ENCODE assay signal across 15 cellular contexts in the genomic region with DNA sequence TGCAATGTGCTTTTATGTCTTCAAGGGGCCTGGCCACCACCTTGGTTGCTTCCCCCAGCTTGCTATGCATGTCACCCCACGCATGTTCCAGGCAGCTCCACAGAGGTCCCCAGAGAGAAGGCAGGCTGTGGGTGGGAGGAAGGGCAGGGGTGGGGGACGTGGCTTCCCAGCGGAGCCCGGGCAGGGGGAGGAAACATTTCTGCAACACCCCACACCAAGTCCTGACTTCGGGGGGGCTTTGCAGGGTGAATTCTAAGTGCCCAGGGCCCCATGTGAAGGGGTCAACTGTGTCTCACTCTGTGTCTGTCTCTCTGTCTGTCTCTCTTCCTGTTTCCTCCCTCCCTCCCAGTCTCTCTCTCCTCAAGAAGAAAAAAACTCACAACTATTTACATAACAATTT. TPM values are rescaled to one million over a fixed set of nuclear protein-coding genes. Genes with fewer than 3 reads are reported as not detected.
A peak's percentile ranks its signal among the peaks of the same experiment; 100 is the strongest.
DNase-seq lines count a peak whose midpoint lies in the region; ATAC-seq, FAIRE-seq and TF ChIP-seq lines count a peak whose summit lies in the region.
"Had no signal": no experiment of that assay in that cellular context is flagged by ENCODE, and none has a peak within 500 bp of the region (broad histone marks: within the 10 kb centered on the region; RNA-seq: fewer than 3 reads in every experiment).

No MANE protein-coding gene starts in this region.

- H3K27ac ChIP-seq in fibroblast of lung (ENCODE audit: insufficient read depth, low read length) (no peak overlapping the region), A673 (ENCODE audit: low read depth, low read length, poor library complexity, severe bottlenecking) (no peak overlapping the region)
- H3K27ac ChIP-seq: psoas muscle had no signal

- no peaks in the 10 kb centered on the region for H3K9me3 ChIP-seq in fibroblast of lung (ENCODE audit: control insufficient read depth, insufficient read depth, low read depth, low read length)
- no peaks in the 10 kb centered on the region for H3K9me3 ChIP-seq in A673 (ENCODE audit: low read depth, low read length, poor library complexity, severe bottlenecking)
- H3K9me3 ChIP-seq: psoas muscle had no signal

- no peaks in the 10 kb centered on the region for H3K36me3 Mint-ChIP-seq in mesothelial cell of epicardium
- H3K36me3 Mint-ChIP-seq: activated naive CD8-positive, alpha-beta T cell; memory B cell had no signal

- H3K36me3 ChIP-seq in fibroblast of lung (ENCODE audit: control insufficient read depth, insufficient read depth, low read length) (no peaks in the 10 kb centered on the region), A673 (ENCODE audit: insufficient read depth, low read length, poor library complexity, severe bottlenecking) (no peaks in the 10 kb centered on the region)

- TF ChIP-seq CTCF in fibroblast of lung (conservative IDR thresholded peaks at IDR 0.05 in 1 of 2, IDR thresholded peaks at IDR 0.05 in 1 of 2; ENCODE audit: low read depth in 1 of 2, low read length in 2 of 2) (no peak), mesothelial cell of epicardium (IDR thresholded peaks at IDR 0.05; ENCODE audit: unreplicated experiment) (no peak), A673 (conservative IDR thresholded peaks at IDR 0.05; ENCODE audit: low read depth, low read length) (no peak)

- H3K4me2 ChIP-seq in fibroblast of lung (ENCODE audit: extremely low read depth, insufficient read depth, low read length), result peak overlapping the region; percentile 44

- H3K9ac ChIP-seq in fibroblast of lung (ENCODE audit: insufficient read depth, low read length), result no peak overlapping the region

- no peak overlapping the region for H3K4me3 ChIP-seq in fibroblast of lung (replicated peaks in 1 of 4; ENCODE audit: control extremely low read depth in 1 of 4, insufficient read depth in 1 of 4, low read depth in 3 of 4, low read length in 4 of 4)
- H3K4me3 ChIP-seq in A673 (ENCODE audit: low read depth, low read length, poor library complexity, severe bottlenecking), result no peak overlapping the region
- H3K4me3 ChIP-seq: psoas muscle had no signal

- BruUV-seq in A673 (replicated peaks; lab: Mats Ljungman, UMichigan), result no TSS peak

- ATAC-seq in Right ventricle myocardium inferior (peak; percentile 22), GM21528 (IDR thresholded peaks at IDR 0.05; ENCODE audit: low FRiP score, unreplicated experiment) (no peak)
- ATAC-seq: psoas muscle had no signal

- H3K4me3 Mint-ChIP-seq in mesothelial cell of epicardium, result peak overlapping the region; percentile 30
- H3K4me3 Mint-ChIP-seq: activated naive CD8-positive, alpha-beta T cell; memory B cell had no signal

- H3K79me2 ChIP-seq in fibroblast of lung (ENCODE audit: control insufficient read depth, insufficient read depth, low read length), result no peaks in the 10 kb centered on the region

- TF ChIP-seq POLR2A in H54 (IDR thresholded peaks at IDR 0.05; ENCODE audit: low read depth, low read length), result no peak

- no peak for FAIRE-seq in H54 (lab: Jason Lieb, UNC)
- FAIRE-seq: GM18507 had no signal

- peaks cover 14% of the 10 kb centered on the region for H3K4me1 Mint-ChIP-seq in mesothelial cell of epicardium

- POLR2A ChIA-PET in A673 (lab: Charles Lee; ENCODE audit: low non-redundant PET), result no interaction called here

- intact Hi-C loops in Right ventricle myocardium inferior (cut with DNase I) (no loop called here), cardiac septum (cut with DNase I) (no loop called here), A673 (cut with micrococcal nuclease; ENCODE audit: unreplicated experiment) (no loop called here)

- DNase-seq in Right ventricle myocardium inferior (ENCODE audit: missing footprints), result no peak
- DNase-seq in cardiac septum (ENCODE audit: low spot score), result no peak
- peak in 1 of 2 donors; percentile 48 for DNase-seq in fibroblast of lung (ENCODE audit: low read depth in 2 of 2)
- no peak for DNase-seq in mesothelial cell of epicardium (ENCODE audit: low spot score in 2 of 2, unreplicated experiment in 2 of 2)
- DNase-seq in H54 (ENCODE audit: insufficient read length, low spot score), result no peak
- no peak for DNase-seq in occipital lobe (lab: John Stamatoyannopoulos, UW)
- no peak for DNase-seq in A673 (ENCODE audit: low spot score)
- DNase-seq: OCI-M1, psoas muscle, substantia nigra, T-helper 9 cell had no signal

- no peaks in the 10 kb centered on the region for H3K27me3 Mint-ChIP-seq in mesothelial cell of epicardium (ENCODE audit: low read depth)

- H3K27me3 ChIP-seq in fibroblast of lung (ENCODE audit: control insufficient read depth, insufficient read depth, low read length) (peaks cover 3% of the 10 kb centered on the region), A673 (replicated peaks; ENCODE audit: insufficient read depth, low read depth, low read length, poor library complexity) (no peaks in the 10 kb centered on the region)

- H3K4me1 ChIP-seq in fibroblast of lung (ENCODE audit: control insufficient read depth, extremely low read depth, insufficient read depth, low read length) (peaks cover 18% of the 10 kb centered on the region), A673 (ENCODE audit: insufficient read depth, low read length, poor library complexity, severe bottlenecking) (peaks cover 13% of the 10 kb centered on the region)

- H3K9me3 Mint-ChIP-seq in mesothelial cell of epicardium, result no peaks in the 10 kb centered on the region
- H3K9me3 Mint-ChIP-seq: memory B cell had no signal

- peak overlapping the region; percentile 83 for H3K27ac Mint-ChIP-seq in mesothelial cell of epicardium
- H3K27ac Mint-ChIP-seq: activated naive CD8-positive, alpha-beta T cell; memory B cell had no signal

- CTCF ChIA-PET in A673 (lab: Charles Lee), result interaction anchor here (0.6 kb wide), 1 partner anchor 848 kb away, joined by 4 read pairs; no protein-coding TSS in a partner anchor

- no peaks in the 10 kb centered on the region for H4K20me1 ChIP-seq in fibroblast of lung (ENCODE audit: control insufficient read depth, extremely low read depth, insufficient read depth, low read length)

- H2AFZ ChIP-seq in fibroblast of lung (ENCODE audit: low read length), result peak overlapping the region; percentile 49

RNA-seq across cellular contexts. Expression of a gene that starts 39.6 kb away (rescaled TPM):
- total RNA-seq in Right ventricle myocardium inferior (324 TPM), cardiac septum (216 TPM), fibroblast of lung (46.4 and 60.9 TPM in 2 replicates), mesothelial cell of epicardium (341 to 364 TPM (median 344 TPM) in 3 replicates), occipital lobe (18.9 TPM), A673 (2021) (139 and 178 TPM in 2 replicates)
- polyA plus RNA-seq in fibroblast of lung, result 29.6 and 31.7 TPM in 2 replicates
- polyA plus RNA-seq in fibroblast of lung (2012), result 118 and 124 TPM in 2 replicates
- polyA minus RNA-seq in fibroblast of lung (ENCODE audit: low replicate concordance), result 119 and 145 TPM in 2 replicates

RNA-seq across cellular contexts. Expression of a gene that starts 49.7 kb away (rescaled TPM):
- total RNA-seq in Right ventricle myocardium inferior, result 16.8 TPM
- total RNA-seq in cardiac septum, result 20.7 TPM
- total RNA-seq in fibroblast of lung, result 30.6 and 33.4 TPM in 2 replicates
- 26.2 and 28.2 TPM in 2 replicates for polyA plus RNA-seq in fibroblast of lung
- 39.8 TPM in 2 replicates for polyA plus RNA-seq in fibroblast of lung (2012)
- polyA minus RNA-seq in fibroblast of lung (ENCODE audit: low replicate concordance), result 45.4 and 48.6 TPM in 2 replicates
- 35.0 to 42.5 TPM (median 39.2 TPM) in 3 replicates for total RNA-seq in mesothelial cell of epicardium
- 18.2 TPM for total RNA-seq in occipital lobe
- 38.4 and 49.3 TPM in 2 replicates for total RNA-seq in A673 (2021)
